22 cellular contexts compared by ENCODE assay signal in genomic region chr7:119842786-119843185, GRCh38.
"Had no signal": no experiment of that assay in that cellular context is flagged by ENCODE, and none has a peak within 500 bp of the region (broad histone marks: within the 10 kb centered on the region; RNA-seq: fewer than 3 reads in every experiment).

No MANE protein-coding gene starts in this region.

- H3K9me3 ChIP-seq: neutrophil, testis, vagina had no signal

- H3K4me3 ChIP-seq: dorsolateral prefrontal cortex, heart left ventricle, mucosa of descending colon, spleen, testis, tibial nerve, upper lobe of right lung, vagina had no signal

- H3K4me3 Mint-ChIP-seq: naive thymus-derived CD8-positive, alpha-beta T cell; stimulated activated memory B cell treated with anti-CD40 and anti-IgM and Interleukin-4, amounts not matched to agents 10 μg/mL and 1 μg/mL and 100 μg/mL, for 72 hours; stimulated activated naive CD8-positive, alpha-beta T cell treated with anti-CD3 and anti-CD28 coated beads, Interleukin-15, amount 100 ng/mL, for 72 hours had no signal

- DNase-seq: cortex of kidney; dorsolateral prefrontal cortex; effector CD8-positive, alpha-beta T cell; heart left ventricle; hippocampal formation; mammary epithelial cell; mucosa of descending colon; naive thymus-derived CD8-positive, alpha-beta T cell; posterior cingulate gyrus; spleen; stimulated activated CD4-positive, alpha-beta T cell treated with anti-CD3 and anti-CD28 coated beads, Interleukin-15, amount 100 ng/mL, for 24 hours; stimulated activated CD4-positive, alpha-beta T cell treated with anti-CD3 and anti-CD28 coated beads, Interleukin-1b, Interleukin-23, amount 100 ng/mL, for 48 hours; stimulated activated CD4-positive, alpha-beta T cell treated with anti-CD3 and anti-CD28 coated beads, Interleukin-4, amount 100 ng/mL, for 24 hours; stimulated activated naive CD8-positive, alpha-beta T cell treated with anti-CD3 and anti-CD28 coated beads, Interleukin-15, amount 100 ng/mL, for 72 hours; testis; upper lobe of right lung had no signal

- H3K4me1 Mint-ChIP-seq: naive thymus-derived CD8-positive, alpha-beta T cell; stimulated activated memory B cell treated with anti-CD40 and anti-IgM and Interleukin-4, amounts not matched to agents 10 μg/mL and 1 μg/mL and 100 μg/mL, for 72 hours; stimulated activated naive CD8-positive, alpha-beta T cell treated with anti-CD3 and anti-CD28 coated beads, Interleukin-15, amount 100 ng/mL, for 72 hours had no signal

- H3K27ac Mint-ChIP-seq: naive thymus-derived CD8-positive, alpha-beta T cell; stimulated activated memory B cell treated with anti-CD40 and anti-IgM and Interleukin-4, amounts not matched to agents 10 μg/mL and 1 μg/mL and 100 μg/mL, for 72 hours; stimulated activated naive CD8-positive, alpha-beta T cell treated with anti-CD3 and anti-CD28 coated beads, Interleukin-15, amount 100 ng/mL, for 72 hours had no signal

- H3K27me3 ChIP-seq: dorsolateral prefrontal cortex, heart left ventricle, neutrophil, spleen, testis, tibial nerve, upper lobe of right lung, vagina had no signal

- H3K4me1 ChIP-seq: heart left ventricle, spleen, testis, tibial nerve, upper lobe of right lung, vagina had no signal

- H3K27ac ChIP-seq: dorsolateral prefrontal cortex, heart left ventricle, neutrophil, spleen, testis, tibial nerve, upper lobe of right lung, vagina had no signal

- H3K36me3 ChIP-seq: heart left ventricle, neutrophil, spleen, tibial nerve, upper lobe of right lung, vagina had no signal

- H3K36me3 Mint-ChIP-seq: stimulated activated memory B cell treated with anti-CD40 and anti-IgM and Interleukin-4, amounts not matched to agents 10 μg/mL and 1 μg/mL and 100 μg/mL, for 72 hours had no signal

- H3K27me3 Mint-ChIP-seq: naive thymus-derived CD8-positive, alpha-beta T cell; stimulated activated memory B cell treated with anti-CD40 and anti-IgM and Interleukin-4, amounts not matched to agents 10 μg/mL and 1 μg/mL and 100 μg/mL, for 72 hours; stimulated activated naive CD8-positive, alpha-beta T cell treated with anti-CD3 and anti-CD28 coated beads, Interleukin-15, amount 100 ng/mL, for 72 hours had no signal

- ATAC-seq: esophagus mucosa; heart left ventricle; mucosa of descending colon; naive thymus-derived CD8-positive, alpha-beta T cell; sciatic nerve; stimulated activated memory B cell treated with anti-CD40 and anti-IgM and Interleukin-4, amounts not matched to agents 10 μg/mL and 1 μg/mL and 100 μg/mL, for 72 hours; stimulated activated naive CD8-positive, alpha-beta T cell treated with anti-CD3 and anti-CD28 coated beads, Interleukin-15, amount 100 ng/mL, for 72 hours; upper lobe of right lung had no signal
